In the genomic region with DNA sequence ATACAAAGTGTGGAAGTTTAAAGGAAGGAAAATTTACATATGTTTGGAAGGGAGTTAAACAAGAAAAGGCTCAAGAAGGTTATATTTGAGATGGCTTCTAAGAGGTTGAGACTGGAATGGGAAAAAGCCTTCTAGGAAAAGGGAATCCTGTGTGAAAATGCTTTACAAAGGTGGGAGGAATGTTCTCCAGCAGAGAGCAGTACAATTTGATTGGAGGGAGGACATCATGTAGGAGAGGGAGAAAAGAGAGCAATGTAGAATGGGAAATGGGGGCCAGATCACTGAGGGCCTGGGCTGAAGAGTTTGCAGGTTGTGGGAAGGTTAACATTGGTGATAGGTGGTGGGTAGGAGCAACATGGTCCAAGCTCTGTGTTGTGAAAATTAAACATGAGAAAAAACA, we compare ENCODE assay signal across 26 cellular contexts.
"Had no signal": no experiment of that assay in that cellular context is flagged by ENCODE, and none has a peak within 500 bp of the region (broad histone marks: within the 10 kb centered on the region; RNA-seq: fewer than 3 reads in every experiment).

No MANE protein-coding gene starts in this region.

- H3K4me3 Mint-ChIP-seq: immature natural killer cell, mesothelial cell of epicardium, naive B cell had no signal

- H3K4me3 ChIP-seq: coronary artery, dorsolateral prefrontal cortex, esophagus muscularis mucosa, heart right ventricle, hepatocyte, left lung, lower lobe of right lung, mucosa of descending colon had no signal

- H3K36me3 ChIP-seq: esophagus muscularis mucosa, heart right ventricle, left lung, lower lobe of right lung had no signal

- ATAC-seq: foreskin keratinocyte, heart right ventricle, left cardiac atrium, left lung, left ventricle myocardium superior, lower lobe of right lung, mucosa of descending colon had no signal

- DNase-seq: dermis blood vessel endothelial cell; dorsolateral prefrontal cortex; effector CD4-positive, alpha-beta T cell; effector memory CD4-positive, alpha-beta T cell; foreskin keratinocyte; glutamatergic neuron; head of caudate nucleus; heart right ventricle; hypothalamus; immature natural killer cell; left cardiac atrium; left lung; left ventricle myocardium superior; lower lobe of right lung; mesenchymal stem cell; mucosa of descending colon; naive B cell had no signal

- H3K36me3 Mint-ChIP-seq: immature natural killer cell, mesothelial cell of epicardium, naive B cell had no signal

- H3K9me3 ChIP-seq: lower lobe of right lung, mucosa of descending colon had no signal

- H2AFZ ChIP-seq: hepatocyte had no signal

- H3K4me2 ChIP-seq: hepatocyte had no signal

- H3K79me2 ChIP-seq: hepatocyte had no signal

- H3K27me3 ChIP-seq: esophagus muscularis mucosa, foreskin keratinocyte, heart right ventricle, hepatocyte, left lung had no signal

- H3K27ac Mint-ChIP-seq: immature natural killer cell, mesothelial cell of epicardium, naive B cell had no signal

- FAIRE-seq: colon, endothelial cell of umbilical vein, frontal cortex, islet of Langerhans, keratinocyte had no signal

- H3K4me1 Mint-ChIP-seq: immature natural killer cell, naive B cell had no signal

- H3K27ac ChIP-seq: coronary artery, dorsolateral prefrontal cortex, esophagus muscularis mucosa, foreskin keratinocyte, heart right ventricle, hepatocyte, left lung, lower lobe of right lung had no signal

- H3K4me1 ChIP-seq: esophagus muscularis mucosa, foreskin keratinocyte, heart right ventricle, left lung, lower lobe of right lung had no signal
